8 cellular contexts compared by ENCODE assay signal in genomic region chr17:38257013-38257621, GRCh38. TPM values are rescaled to one million over a fixed set of nuclear protein-coding genes. Genes with fewer than 3 reads are reported as not detected.
A peak's percentile ranks its signal among the peaks of the same experiment; 100 is the strongest.
DNase-seq lines count a peak whose midpoint lies in the region; ATAC-seq and TF ChIP-seq lines count a peak whose summit lies in the region.
"Not testable (repeated sequence)": the region's sequence is repeated elsewhere in the genome, so short reads cannot be mapped to it uniquely, and the experiment has no call there.

No MANE protein-coding gene starts in this region.

- H2AK5ac ChIP-seq in H9 (ENCODE audit: insufficient read length, low read length): not testable (repeated sequence)

- H2BK20ac ChIP-seq in H9 (ENCODE audit: low read depth, low read length, poor library complexity, severe bottlenecking): not testable (repeated sequence)

- not testable (repeated sequence) for H3K56ac ChIP-seq in H9 (ENCODE audit: insufficient read length, low read depth, low read length)

- H3T11ph ChIP-seq in H9 (ENCODE audit: low read length): not testable (repeated sequence)

- H3K27ac Mint-ChIP-seq in H9; neural crest cell (ENCODE audit: unreplicated experiment): not testable (repeated sequence)

- H2BK12ac ChIP-seq in H9 (ENCODE audit: insufficient read length, low read depth, low read length): not testable (repeated sequence)

- TF ChIP-seq CTCF in H9 (conservative IDR thresholded peaks at IDR 0.05); MM.1S (IDR thresholded peaks at IDR 0.05; ENCODE audit: low read length); fibroblast of villous mesenchyme (IDR thresholded peaks at IDR 0.05; ENCODE audit: insufficient read depth, low read depth, low read length); neural crest cell (conservative IDR thresholded peaks at IDR 0.05): not testable (repeated sequence)

- H3K79me1 ChIP-seq in H9 (ENCODE audit: insufficient read depth, low read depth, low read length, poor library complexity, severe bottlenecking): not testable (repeated sequence)

- not testable (repeated sequence) for H4K8ac ChIP-seq in H9 (replicated peaks; ENCODE audit: insufficient read length, low read depth, low read length)

- not testable (repeated sequence) for H2AFZ ChIP-seq in H9 (ENCODE audit: low read length)
- H2AFZ ChIP-seq in MM.1S (ENCODE audit: low read length): peak overlapping the region; percentile 53; the same call in 1 of the 2 replicates

- not testable (repeated sequence) for H3K9me2 ChIP-seq in MM.1S (replicated peaks; ENCODE audit: insufficient read depth, low read length)

- peak overlapping the region; percentile 25 for H3K4me2 ChIP-seq in H9 (ENCODE audit: insufficient read depth, insufficient read length, low read length)
- H3K4me2 ChIP-seq in MM.1S (ENCODE audit: low read depth, low read length): peak overlapping the region; percentile 43; the same call in 1 of the 2 replicates

- H3K9ac ChIP-seq in H9 (ENCODE audit: extremely low read depth, insufficient read length, low read length); MM.1S (ENCODE audit: low read length): not testable (repeated sequence)

- H3K4ac ChIP-seq in H9 (ENCODE audit: low read depth, low read length): not testable (repeated sequence)

- H3K27me3 Mint-ChIP-seq in H9 (ENCODE audit: low read depth); neural crest cell (ENCODE audit: low read depth): not testable (repeated sequence)

- not testable (repeated sequence) for H3F3A ChIP-seq in MM.1S (ENCODE audit: insufficient read depth, low read length)

- H2BK15ac ChIP-seq in H9 (ENCODE audit: low read depth, low read length): not testable (repeated sequence)

- not testable (repeated sequence) for H4K91ac ChIP-seq in H9 (ENCODE audit: insufficient read length, low read depth, low read length)

- H3K27me3 ChIP-seq in H9 (ENCODE audit: insufficient read depth, low read length); MM.1S (replicated peaks; ENCODE audit: insufficient read depth, low read length): not testable (repeated sequence)

- H4K20me1 ChIP-seq in H9 (ENCODE audit: control insufficient read depth, insufficient read depth, insufficient read length); MM.1S (ENCODE audit: insufficient read depth, low read length): not testable (repeated sequence)

- not testable (repeated sequence) for H3K18ac ChIP-seq in H9 (ENCODE audit: insufficient read length, low read depth, low read length)

- peak; percentile 88 for DNase-seq in EL
- peak; percentile 97 for DNase-seq in H9
- peak; percentile 76 for DNase-seq in MM.1S
- peak; percentile 81 for DNase-seq in SIG-M5 treated with dmso at 0.1 percent for 504 hours (lab: John Stamatoyannopoulos, UW; ENCODE audit: unreplicated experiment)
- DNase-seq in activated gamma-delta T cell (lab: John Stamatoyannopoulos, UW): peak; percentile 77
- peak; percentile 84 for DNase-seq in fibroblast of villous mesenchyme (ENCODE audit: low read depth)
- DNase-seq in neural crest cell (ENCODE audit: low read depth, low spot score): peak; percentile 76
- peak; percentile 84 for DNase-seq in stimulated activated naive CD8-positive, alpha-beta T cell treated with anti-CD3 and anti-CD28 coated beads, Interleukin-15, Interleukin-2, amounts not matched to agents 100 U/mL and 50 U/mL, for 24 hours

- H3K36me3 ChIP-seq in MM.1S (replicated peaks; ENCODE audit: insufficient read depth, low read length): not testable (repeated sequence)

- H3K23ac ChIP-seq in H9 (ENCODE audit: insufficient read length, low read depth, low read length): not testable (repeated sequence)

- peak; percentile 88 for ATAC-seq in stimulated activated naive CD8-positive, alpha-beta T cell treated with anti-CD3 and anti-CD28 coated beads, Interleukin-15, Interleukin-2, amounts not matched to agents 100 U/mL and 50 U/mL, for 24 hours

- H3K27ac ChIP-seq in H9 (ENCODE audit: insufficient read length, low read depth, low read length); MM.1S (ENCODE audit: low read length): not testable (repeated sequence)

- H3K36me3 Mint-ChIP-seq in H9 (ENCODE audit: insufficient read depth in 1 of 3, low read depth in 3 of 3); neural crest cell (ENCODE audit: low read depth): not testable (repeated sequence)

- not testable (repeated sequence) for H3K14ac ChIP-seq in H9 (ENCODE audit: insufficient read depth, low read length)

- H3K9me3 Mint-ChIP-seq in H9, neural crest cell: not testable (repeated sequence)

- not testable (repeated sequence) for H2BK5ac ChIP-seq in H9 (ENCODE audit: insufficient read length, low read length)

- H3K4me3 Mint-ChIP-seq in H9: peak overlapping the region; percentile 35 to 62; a peak in 3 of 5 replicates
- H3K4me3 Mint-ChIP-seq in neural crest cell: not testable (repeated sequence)

- H3K23me2 ChIP-seq in H9 (ENCODE audit: insufficient read length, low read depth, low read length, poor library complexity, severe bottlenecking): not testable (repeated sequence)

- H3K79me2 ChIP-seq in H9 (ENCODE audit: insufficient read depth, low read length): not testable (repeated sequence)
- peaks cover 22% of the 10 kb centered on the region for H3K79me2 ChIP-seq in MM.1S (ENCODE audit: low read length)

- H3K4me1 Mint-ChIP-seq in H9: peaks cover 3 to 12% of the 10 kb centered on the region in 2 experiments; a peak in 2 of 4 replicates
- peaks cover 15% of the 10 kb centered on the region for H3K4me1 Mint-ChIP-seq in neural crest cell

- WGBS in H9 (ENCODE audit: extremely low coverage, insufficient read length, low lambda C conversion rate): no CpG with 5 or more reads among the region's 73 CpGs

- not testable (repeated sequence) for H3K9me3 ChIP-seq in H9 (ENCODE audit: control insufficient read depth, low read depth, low read length); MM.1S (replicated peaks; ENCODE audit: insufficient read depth, low read length)

- H3K4me1 ChIP-seq in H9 (ENCODE audit: insufficient read depth, low read length); MM.1S (ENCODE audit: low read length): not testable (repeated sequence)

- not testable (repeated sequence) for H2BK120ac ChIP-seq in H9 (ENCODE audit: low read depth, low read length, poor library complexity, severe bottlenecking)

- H4K5ac ChIP-seq in H9 (ENCODE audit: insufficient read length, low read depth, low read length): not testable (repeated sequence)

- not testable (repeated sequence) for H3K4me3 ChIP-seq in MM.1S (ENCODE audit: low read length)
- H3K4me3 ChIP-seq in fibroblast of villous mesenchyme (ENCODE audit: low read depth, low read length): peak overlapping the region; percentile 51

RNA-seq across cellular contexts. Expression of gene MRPL45, which starts 39.9 kb away (rescaled TPM):
- total RNA-seq in H9 (2021): 57.7 and 59.9 TPM in 2 replicates
- total RNA-seq in fibroblast of villous mesenchyme: 28.0 and 30.2 TPM in 2 replicates
- total RNA-seq in neural crest cell: 45.5 and 47.5 TPM in 2 replicates
